In the genomic region with DNA sequence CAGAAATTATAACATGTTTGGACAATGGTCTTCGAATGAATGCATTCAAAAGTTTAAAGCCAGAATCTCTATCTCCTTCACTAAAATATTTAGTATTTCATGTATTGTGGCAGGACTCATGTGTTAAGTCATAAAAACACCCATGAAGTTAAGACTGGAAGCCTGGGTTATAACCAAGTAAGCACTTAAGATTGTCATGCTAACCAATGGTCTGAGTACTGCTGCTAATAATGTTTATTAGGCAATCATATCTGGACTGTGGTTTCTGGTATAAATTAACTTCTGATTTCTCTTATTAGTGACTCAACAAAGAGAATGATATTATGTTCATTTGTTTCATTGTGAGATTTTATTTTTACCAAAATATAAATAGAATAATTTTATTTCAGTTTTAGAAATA, we compare ENCODE assay signal across 23 cellular contexts.
"Had no signal": no experiment of that assay in that cellular context is flagged by ENCODE, and none has a peak within 500 bp of the region (broad histone marks: within the 10 kb centered on the region; RNA-seq: fewer than 3 reads in every experiment).

No MANE protein-coding gene starts in this region.

- H3K4me3 ChIP-seq: SJSA1, SK-N-MC had no signal

- ATAC-seq: HepG2 had no signal

- FAIRE-seq: HepG2, RCC 7860 had no signal

- H3K36me3 ChIP-seq: SJSA1 had no signal

- DNase-seq: IMR-90, Karpas-422, KG1, MM.1S, NCI-H1092 treated with DMSO at 0.1 percent for 48 hours, NCI-H1436, NCI-H187, NCI-H2029, NCI-H2081 treated with DMSO at 0.1 percent for 48 hours, NCI-H2171, NCI-H226, NCI-H446, NCI-H510A, NCI-H524 treated with DMSO at 0.1 percent for 48 hours, NCI-H69, NCI-H774, Right ventricle myocardium superior, RPMI8226, SIG-M5 had no signal

- H3K27me3 ChIP-seq: SJSA1 had no signal

- H3K27ac ChIP-seq: SJSA1, SK-N-MC had no signal
